ENCODE assay signal across 19 cellular contexts in genomic region chr2:21392660-21393059, GRCh38.
DNase-seq lines count a peak whose midpoint lies in the region.
"Had no signal": no experiment of that assay in that cellular context is flagged by ENCODE, and none has a peak within 500 bp of the region (broad histone marks: within the 10 kb centered on the region; RNA-seq: fewer than 3 reads in every experiment).

No MANE protein-coding gene starts in this region.

- H3K4me1 ChIP-seq in mesodermal cell (ENCODE audit: control insufficient read depth, insufficient read depth, low read length, poor library complexity, severe bottlenecking) (peaks cover 5% of the 10 kb centered on the region), HAP-1 (no peaks in the 10 kb centered on the region), SJCRH30 (no peaks in the 10 kb centered on the region)
- H3K4me1 ChIP-seq: A549 had no signal

- H3K9me3 ChIP-seq in mesodermal cell (ENCODE audit: control insufficient read depth, low read length): no peaks in the 10 kb centered on the region
- H3K9me3 ChIP-seq in HAP-1: no peaks in the 10 kb centered on the region
- H3K9me3 ChIP-seq in SJCRH30 (replicated peaks): no peaks in the 10 kb centered on the region
- H3K9me3 ChIP-seq: A549 had no signal

- DNase-seq in ELF-1 (ENCODE audit: low read depth, low spot score) (peak; percentile 41), SK-N-DZ (ENCODE audit: low spot score) (peak; percentile 4), retina (peak; percentile 72), DMS 273 treated with DMSO at 0.1 percent for 48 hours (lab: John Stamatoyannopoulos, UW) (no peak), HAP-1 (ENCODE audit: low spot score in 2 of 2) (no peak), SJCRH30 (no peak)
- DNase-seq: DMS79, H9, IMR-90, NCI-H1105, NCI-H146, NCI-H2029, NCI-H345, NCI-H524, NCI-H82, OCI-M1 had no signal

- in situ Hi-C loops in HAP-1 (cut with MboI; ENCODE audit: low sequenced_read_pairs): no loop called here

- H3K4me3 ChIP-seq in mesodermal cell (ENCODE audit: extremely low read depth, insufficient read depth, low read length, poor library complexity, severe bottlenecking): no peak overlapping the region
- no peak overlapping the region for H3K4me3 ChIP-seq in HAP-1
- H3K4me3 ChIP-seq in SJCRH30: no peak overlapping the region
- H3K4me3 ChIP-seq: A549 had no signal

- H3K27ac ChIP-seq in mesodermal cell (ENCODE audit: low read depth, low read length, severe bottlenecking) (peak overlapping the region; percentile 67), SJCRH30 (no peak overlapping the region)
- H3K27ac ChIP-seq: A549, KMS-11 had no signal

- H3K27me3 ChIP-seq in HAP-1 (ENCODE audit: low read depth) (peaks cover 12% of the 10 kb centered on the region; the same call in 1 of the 2 replicates), SJCRH30 (no peaks in the 10 kb centered on the region; the same call in 1 of the 2 replicates)

- H3K36me3 ChIP-seq in mesodermal cell (ENCODE audit: control insufficient read depth, insufficient read depth, low read length): no peaks in the 10 kb centered on the region
- no peaks in the 10 kb centered on the region for H3K36me3 ChIP-seq in HAP-1 (replicated peaks)
- H3K36me3 ChIP-seq in SJCRH30: no peaks in the 10 kb centered on the region

- WGBS in mesodermal cell (ENCODE audit: insufficient coverage in 2 of 2), 2 experiments: 72% methylated on average over 3 of the region's 4 CpGs; no CpG with 5 or more reads in 1 of the 2 experiments

Comparison
In these comparisons a context has a peak if more than half of its experiments do, and no peak if none do; other contexts are left out.
1. DNase-seq: peak in ELF-1 (single experiment), SK-N-DZ (single experiment) and retina (single experiment); none in DMS 273 treated with DMSO at 0.1 percent for 48 hours (single experiment), HAP-1 (0 of 2) and SJCRH30 (0 of 2).